In the genomic region with DNA sequence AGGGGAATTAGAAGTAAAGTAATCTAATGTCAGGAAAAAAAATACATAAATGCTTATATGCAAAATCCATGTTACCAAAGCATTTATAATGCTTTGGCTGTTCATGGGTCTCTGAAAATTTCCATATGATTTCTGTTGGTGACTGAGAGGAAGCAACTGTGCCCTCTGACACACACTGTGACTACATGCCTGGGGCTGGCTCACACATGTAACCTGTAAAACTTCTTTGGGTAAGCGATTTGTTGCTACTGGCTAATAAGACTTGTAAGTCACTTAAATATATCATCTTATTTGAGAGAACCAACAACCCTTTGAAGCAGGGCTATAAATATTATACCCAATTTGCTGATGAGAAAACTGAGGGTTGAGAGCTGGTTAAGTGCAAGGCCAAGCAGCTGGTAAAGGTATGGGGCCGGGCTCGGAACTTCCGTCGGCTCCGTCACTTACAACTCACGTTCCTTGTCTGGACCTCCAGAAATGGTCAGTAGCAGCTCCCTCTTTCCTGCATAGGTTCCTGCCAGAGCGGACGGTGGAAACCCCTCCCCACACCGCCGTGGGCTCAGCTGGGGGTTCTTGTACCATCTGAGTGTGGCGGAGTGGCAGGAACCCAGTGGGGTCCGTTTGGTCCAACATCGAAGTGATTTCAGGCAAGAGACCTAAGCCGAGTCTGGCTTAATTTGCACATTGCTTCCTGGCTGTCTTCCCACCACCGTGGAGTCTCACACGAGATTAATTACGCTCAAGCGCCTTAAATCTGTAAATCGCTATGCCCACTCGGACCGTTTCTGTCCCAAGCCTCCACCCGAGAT, we compare ENCODE assay signal across 8 cellular contexts. TPM values are rescaled to one million over a fixed set of nuclear protein-coding genes. Genes with fewer than 3 reads are reported as not detected.
DNase-seq lines count a peak whose midpoint lies in the region; ATAC-seq and TF ChIP-seq lines count a peak whose summit lies in the region.

No MANE protein-coding gene starts in this region.

- TF ChIP-seq POLR2A in NB4 (IDR thresholded peaks at IDR 0.05; ENCODE audit: extremely low read depth, insufficient read length): no peak

- DNase-seq in NCI-H2227 (lab: John Stamatoyannopoulos, UW; ENCODE audit: unreplicated experiment) (peak; percentile 56), NCI-H2227 treated with DMSO at 0.1 percent for 48 hours (lab: John Stamatoyannopoulos, UW) (no peak), NB4 (ENCODE audit: low read depth) (peak; percentile 27), mesothelial cell of epicardium (ENCODE audit: low spot score in 2 of 2, unreplicated experiment in 2 of 2) (no peak), amniotic stem cell (lab: John Stamatoyannopoulos, UW) (no peak), HPDE6-E6E7 (ENCODE audit: extremely low spot score) (no peak)
- no peak for DNase-seq in central memory CD8-positive, alpha-beta T cell (ENCODE audit: low spot score in 2 of 2)

- peaks cover 28% of the 10 kb centered on the region for H3K36me3 Mint-ChIP-seq in central memory CD8-positive, alpha-beta T cell (ENCODE audit: insufficient read depth)
- peaks cover 15% of the 10 kb centered on the region for H3K36me3 Mint-ChIP-seq in mesothelial cell of epicardium

- H3K27ac Mint-ChIP-seq in central memory CD8-positive, alpha-beta T cell (ENCODE audit: low read depth): peak overlapping the region; percentile 87
- H3K27ac Mint-ChIP-seq in mesothelial cell of epicardium: peak overlapping the region; percentile 89

- H3K9me3 Mint-ChIP-seq in central memory CD8-positive, alpha-beta T cell: no peaks in the 10 kb centered on the region
- H3K9me3 Mint-ChIP-seq in mesothelial cell of epicardium: no peaks in the 10 kb centered on the region

- peak overlapping the region; percentile 97 for H3K4me3 Mint-ChIP-seq in central memory CD8-positive, alpha-beta T cell
- H3K4me3 Mint-ChIP-seq in mesothelial cell of epicardium: peak overlapping the region; percentile 91

- peak; percentile 9 for ATAC-seq in central memory CD8-positive, alpha-beta T cell (replicated peaks; ENCODE audit: extremely low read depth, poor library complexity, severe bottlenecking)
- no peak for ATAC-seq in GM18867 (IDR thresholded peaks at IDR 0.05; ENCODE audit: unreplicated experiment)

- TF ChIP-seq CTCF in NB4 (IDR thresholded peaks at IDR 0.05; ENCODE audit: low read depth, low read length) (no peak), mesothelial cell of epicardium (IDR thresholded peaks at IDR 0.05; ENCODE audit: unreplicated experiment) (no peak)

- peak overlapping the region; percentile 84 for H3K4me3 ChIP-seq in NB4 (ENCODE audit: low read depth, low read length)

- no peaks in the 10 kb centered on the region for H3K27me3 Mint-ChIP-seq in central memory CD8-positive, alpha-beta T cell
- H3K27me3 Mint-ChIP-seq in mesothelial cell of epicardium (ENCODE audit: low read depth): no peaks in the 10 kb centered on the region

- peaks cover 38% of the 10 kb centered on the region for H3K4me1 Mint-ChIP-seq in central memory CD8-positive, alpha-beta T cell
- peaks cover 37% of the 10 kb centered on the region for H3K4me1 Mint-ChIP-seq in mesothelial cell of epicardium

RNA-seq across cellular contexts. Expression of a gene that starts 0.7 kb away (rescaled TPM):
- 51.4 to 54.8 TPM (median 53.0 TPM) in 3 replicates for total RNA-seq in mesothelial cell of epicardium

RNA-seq across cellular contexts. Expression of a gene that starts 3.1 kb away (rescaled TPM):
- total RNA-seq in mesothelial cell of epicardium: 29.7 to 31.4 TPM (median 30.9 TPM) in 3 replicates

RNA-seq across cellular contexts. Expression of a gene that starts 21.8 kb away (rescaled TPM):
- total RNA-seq in mesothelial cell of epicardium: 0.70 to 0.89 TPM (median 0.83 TPM) in 3 replicates

RNA-seq across cellular contexts. Expression of a gene that starts 41.4 kb away (rescaled TPM):
- total RNA-seq in mesothelial cell of epicardium: 11.8 to 12.4 TPM (median 12.1 TPM) in 3 replicates

Comparison
In these comparisons a context has a peak if more than half of its experiments do, and no peak if none do; other contexts are left out.
1. DNase-seq: peak in NCI-H2227 (single experiment) and NB4 (single experiment); none in NCI-H2227 treated with DMSO at 0.1 percent for 48 hours (single experiment), central memory CD8-positive, alpha-beta T cell (0 of 2), mesothelial cell of epicardium (0 of 2), amniotic stem cell (single experiment) and HPDE6-E6E7 (single experiment).